In genomic region chr16:67666538-67667433, GRCh38 we compare ENCODE assay signal across 1 cellular context.
A peak's percentile ranks its signal among the peaks of the same experiment; 100 is the strongest.
TF ChIP-seq lines count a peak whose summit lies in the region.

C16orf86 (plus strand) TSS chr16:67666814; CDS start chr16:67666971, 157 bp downstream.
ENKD1 (minus strand) TSS chr16:67666750; CDS start chr16:67666442, 308 bp downstream.

TF ChIP-seq in HEK293, 187 proteins besides CTCF, POLR2A, EP300 and RAD21 (continued from another document and continues in another):
- TF ChIP-seq, protein P1, sequence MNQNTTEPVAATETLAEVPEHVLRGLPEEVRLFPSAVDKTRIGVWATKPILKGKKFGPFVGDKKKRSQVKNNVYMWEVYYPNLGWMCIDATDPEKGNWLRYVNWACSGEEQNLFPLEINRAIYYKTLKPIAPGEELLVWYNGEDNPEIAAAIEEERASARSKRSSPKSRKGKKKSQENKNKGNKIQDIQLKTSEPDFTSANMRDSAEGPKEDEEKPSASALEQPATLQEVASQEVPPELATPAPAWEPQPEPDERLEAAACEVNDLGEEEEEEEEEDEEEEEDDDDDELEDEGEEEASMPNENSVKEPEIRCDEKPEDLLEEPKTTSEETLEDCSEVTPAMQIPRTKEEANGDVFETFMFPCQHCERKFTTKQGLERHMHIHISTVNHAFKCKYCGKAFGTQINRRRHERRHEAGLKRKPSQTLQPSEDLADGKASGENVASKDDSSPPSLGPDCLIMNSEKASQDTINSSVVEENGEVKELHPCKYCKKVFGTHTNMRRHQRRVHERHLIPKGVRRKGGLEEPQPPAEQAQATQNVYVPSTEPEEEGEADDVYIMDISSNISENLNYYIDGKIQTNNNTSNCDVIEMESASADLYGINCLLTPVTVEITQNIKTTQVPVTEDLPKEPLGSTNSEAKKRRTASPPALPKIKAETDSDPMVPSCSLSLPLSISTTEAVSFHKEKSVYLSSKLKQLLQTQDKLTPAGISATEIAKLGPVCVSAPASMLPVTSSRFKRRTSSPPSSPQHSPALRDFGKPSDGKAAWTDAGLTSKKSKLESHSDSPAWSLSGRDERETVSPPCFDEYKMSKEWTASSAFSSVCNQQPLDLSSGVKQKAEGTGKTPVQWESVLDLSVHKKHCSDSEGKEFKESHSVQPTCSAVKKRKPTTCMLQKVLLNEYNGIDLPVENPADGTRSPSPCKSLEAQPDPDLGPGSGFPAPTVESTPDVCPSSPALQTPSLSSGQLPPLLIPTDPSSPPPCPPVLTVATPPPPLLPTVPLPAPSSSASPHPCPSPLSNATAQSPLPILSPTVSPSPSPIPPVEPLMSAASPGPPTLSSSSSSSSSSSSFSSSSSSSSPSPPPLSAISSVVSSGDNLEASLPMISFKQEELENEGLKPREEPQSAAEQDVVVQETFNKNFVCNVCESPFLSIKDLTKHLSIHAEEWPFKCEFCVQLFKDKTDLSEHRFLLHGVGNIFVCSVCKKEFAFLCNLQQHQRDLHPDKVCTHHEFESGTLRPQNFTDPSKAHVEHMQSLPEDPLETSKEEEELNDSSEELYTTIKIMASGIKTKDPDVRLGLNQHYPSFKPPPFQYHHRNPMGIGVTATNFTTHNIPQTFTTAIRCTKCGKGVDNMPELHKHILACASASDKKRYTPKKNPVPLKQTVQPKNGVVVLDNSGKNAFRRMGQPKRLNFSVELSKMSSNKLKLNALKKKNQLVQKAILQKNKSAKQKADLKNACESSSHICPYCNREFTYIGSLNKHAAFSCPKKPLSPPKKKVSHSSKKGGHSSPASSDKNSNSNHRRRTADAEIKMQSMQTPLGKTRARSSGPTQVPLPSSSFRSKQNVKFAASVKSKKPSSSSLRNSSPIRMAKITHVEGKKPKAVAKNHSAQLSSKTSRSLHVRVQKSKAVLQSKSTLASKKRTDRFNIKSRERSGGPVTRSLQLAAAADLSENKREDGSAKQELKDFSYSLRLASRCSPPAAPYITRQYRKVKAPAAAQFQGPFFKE (tag by site-specific recombination; IDR thresholded peaks at IDR 0.05; ENCODE audit: borderline replicate concordance): no peak
- TF ChIP-seq IKZF3 (tag by site-specific recombination; IDR thresholded peaks at IDR 0.05): no peak
- no peak for TF ChIP-seq ZNF184 (tag by site-specific recombination; IDR thresholded peaks at IDR 0.05)
- TF ChIP-seq ZSCAN5A (tag by site-specific recombination; IDR thresholded peaks at IDR 0.05): no peak
- TF ChIP-seq, protein P2, sequence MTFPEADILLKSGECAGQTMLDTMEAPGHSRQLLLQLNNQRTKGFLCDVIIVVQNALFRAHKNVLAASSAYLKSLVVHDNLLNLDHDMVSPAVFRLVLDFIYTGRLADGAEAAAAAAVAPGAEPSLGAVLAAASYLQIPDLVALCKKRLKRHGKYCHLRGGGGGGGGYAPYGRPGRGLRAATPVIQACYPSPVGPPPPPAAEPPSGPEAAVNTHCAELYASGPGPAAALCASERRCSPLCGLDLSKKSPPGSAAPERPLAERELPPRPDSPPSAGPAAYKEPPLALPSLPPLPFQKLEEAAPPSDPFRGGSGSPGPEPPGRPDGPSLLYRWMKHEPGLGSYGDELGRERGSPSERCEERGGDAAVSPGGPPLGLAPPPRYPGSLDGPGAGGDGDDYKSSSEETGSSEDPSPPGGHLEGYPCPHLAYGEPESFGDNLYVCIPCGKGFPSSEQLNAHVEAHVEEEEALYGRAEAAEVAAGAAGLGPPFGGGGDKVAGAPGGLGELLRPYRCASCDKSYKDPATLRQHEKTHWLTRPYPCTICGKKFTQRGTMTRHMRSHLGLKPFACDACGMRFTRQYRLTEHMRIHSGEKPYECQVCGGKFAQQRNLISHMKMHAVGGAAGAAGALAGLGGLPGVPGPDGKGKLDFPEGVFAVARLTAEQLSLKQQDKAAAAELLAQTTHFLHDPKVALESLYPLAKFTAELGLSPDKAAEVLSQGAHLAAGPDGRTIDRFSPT (tag by site-specific recombination; IDR thresholded peaks at IDR 0.05): peak; percentile 60; the same call in 1 of the 2 replicates
- peak; percentile 31; the same call in 1 of the 2 replicates for TF ChIP-seq SP2 (tag by site-specific recombination; IDR thresholded peaks at IDR 0.05)
- TF ChIP-seq ZNF529 (tag by site-specific recombination; IDR thresholded peaks at IDR 0.05; ENCODE audit: insufficient replicate concordance): no peak
- no peak for TF ChIP-seq ZBTB8A (tag by site-specific recombination; IDR thresholded peaks at IDR 0.05)
- no peak for TF ChIP-seq BCL6B (tag by site-specific recombination; IDR thresholded peaks at IDR 0.05)
- TF ChIP-seq ZNF248 (tag by site-specific recombination; IDR thresholded peaks at IDR 0.05): no peak
- TF ChIP-seq HOXA7 (CRISPR knock-in tag; IDR thresholded peaks at IDR 0.05; ENCODE audit: borderline replicate concordance): no peak
- TF ChIP-seq ZNF324 (tag by site-specific recombination; IDR thresholded peaks at IDR 0.05): no peak
- no peak for TF ChIP-seq KLF10 (tag by site-specific recombination; IDR thresholded peaks at IDR 0.05)
- no peak for TF ChIP-seq ZNF202 (tag by site-specific recombination; IDR thresholded peaks at IDR 0.05; ENCODE audit: borderline replicate concordance)
- TF ChIP-seq PRDM1 (tag by site-specific recombination; IDR thresholded peaks at IDR 0.05): no peak
- TF ChIP-seq ZNF341 (tag by site-specific recombination; IDR thresholded peaks at IDR 0.05; ENCODE audit: low read depth): no peak
- no peak for TF ChIP-seq PRDM4 (tag by site-specific recombination; IDR thresholded peaks at IDR 0.05)
- TF ChIP-seq ZNF585B (tag by site-specific recombination; IDR thresholded peaks at IDR 0.05): no peak
- no peak for TF ChIP-seq ZNF48 (tag by site-specific recombination; IDR thresholded peaks at IDR 0.05)
- no peak for TF ChIP-seq ZNF24 (tag by site-specific recombination; IDR thresholded peaks at IDR 0.05)
- TF ChIP-seq ZNF837 (tag by site-specific recombination; IDR thresholded peaks at IDR 0.05): no peak
- TF ChIP-seq, protein P3, sequence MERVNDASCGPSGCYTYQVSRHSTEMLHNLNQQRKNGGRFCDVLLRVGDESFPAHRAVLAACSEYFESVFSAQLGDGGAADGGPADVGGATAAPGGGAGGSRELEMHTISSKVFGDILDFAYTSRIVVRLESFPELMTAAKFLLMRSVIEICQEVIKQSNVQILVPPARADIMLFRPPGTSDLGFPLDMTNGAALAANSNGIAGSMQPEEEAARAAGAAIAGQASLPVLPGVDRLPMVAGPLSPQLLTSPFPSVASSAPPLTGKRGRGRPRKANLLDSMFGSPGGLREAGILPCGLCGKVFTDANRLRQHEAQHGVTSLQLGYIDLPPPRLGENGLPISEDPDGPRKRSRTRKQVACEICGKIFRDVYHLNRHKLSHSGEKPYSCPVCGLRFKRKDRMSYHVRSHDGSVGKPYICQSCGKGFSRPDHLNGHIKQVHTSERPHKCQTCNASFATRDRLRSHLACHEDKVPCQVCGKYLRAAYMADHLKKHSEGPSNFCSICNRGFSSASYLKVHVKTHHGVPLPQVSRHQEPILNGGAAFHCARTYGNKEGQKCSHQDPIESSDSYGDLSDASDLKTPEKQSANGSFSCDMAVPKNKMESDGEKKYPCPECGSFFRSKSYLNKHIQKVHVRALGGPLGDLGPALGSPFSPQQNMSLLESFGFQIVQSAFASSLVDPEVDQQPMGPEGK (tag by site-specific recombination; IDR thresholded peaks at IDR 0.05): peak; percentile 53
- TF ChIP-seq TCF7L2 (IDR thresholded peaks at IDR 0.05; ENCODE audit: borderline replicate concordance, low read depth, low read length): no peak
- TF ChIP-seq RBAK (tag by site-specific recombination; IDR thresholded peaks at IDR 0.05): no peak
- no peak for TF ChIP-seq ZNF211 (tag by site-specific recombination; IDR thresholded peaks at IDR 0.05; ENCODE audit: low read depth)
- TF ChIP-seq ZFP37 (tag by site-specific recombination; IDR thresholded peaks at IDR 0.05): no peak
- TF ChIP-seq ZNF335 (tag by site-specific recombination; conservative IDR thresholded peaks at IDR 0.05): peak; percentile 77
- TF ChIP-seq ZNF701 (tag by site-specific recombination; IDR thresholded peaks at IDR 0.05): no peak
- no peak for TF ChIP-seq ZFHX2 (tag by site-specific recombination; conservative IDR thresholded peaks at IDR 0.05)
- TF ChIP-seq ZNF544 (tag by site-specific recombination; IDR thresholded peaks at IDR 0.05): no peak
- TF ChIP-seq, protein P4, sequence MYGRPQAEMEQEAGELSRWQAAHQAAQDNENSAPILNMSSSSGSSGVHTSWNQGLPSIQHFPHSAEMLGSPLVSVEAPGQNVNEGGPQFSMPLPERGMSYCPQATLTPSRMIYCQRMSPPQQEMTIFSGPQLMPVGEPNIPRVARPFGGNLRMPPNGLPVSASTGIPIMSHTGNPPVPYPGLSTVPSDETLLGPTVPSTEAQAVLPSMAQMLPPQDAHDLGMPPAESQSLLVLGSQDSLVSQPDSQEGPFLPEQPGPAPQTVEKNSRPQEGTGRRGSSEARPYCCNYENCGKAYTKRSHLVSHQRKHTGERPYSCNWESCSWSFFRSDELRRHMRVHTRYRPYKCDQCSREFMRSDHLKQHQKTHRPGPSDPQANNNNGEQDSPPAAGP (tag by site-specific recombination; IDR thresholded peaks at IDR 0.05): no peak
- no peak; the same call in 1 of the 2 replicates for TF ChIP-seq SP7 (tag by site-specific recombination; IDR thresholded peaks at IDR 0.05)
- no peak for TF ChIP-seq ZNF707 (tag by site-specific recombination; IDR thresholded peaks at IDR 0.05)
- no peak for TF ChIP-seq SCRT2 (tag by site-specific recombination; IDR thresholded peaks at IDR 0.05)
- TF ChIP-seq, protein P5, sequence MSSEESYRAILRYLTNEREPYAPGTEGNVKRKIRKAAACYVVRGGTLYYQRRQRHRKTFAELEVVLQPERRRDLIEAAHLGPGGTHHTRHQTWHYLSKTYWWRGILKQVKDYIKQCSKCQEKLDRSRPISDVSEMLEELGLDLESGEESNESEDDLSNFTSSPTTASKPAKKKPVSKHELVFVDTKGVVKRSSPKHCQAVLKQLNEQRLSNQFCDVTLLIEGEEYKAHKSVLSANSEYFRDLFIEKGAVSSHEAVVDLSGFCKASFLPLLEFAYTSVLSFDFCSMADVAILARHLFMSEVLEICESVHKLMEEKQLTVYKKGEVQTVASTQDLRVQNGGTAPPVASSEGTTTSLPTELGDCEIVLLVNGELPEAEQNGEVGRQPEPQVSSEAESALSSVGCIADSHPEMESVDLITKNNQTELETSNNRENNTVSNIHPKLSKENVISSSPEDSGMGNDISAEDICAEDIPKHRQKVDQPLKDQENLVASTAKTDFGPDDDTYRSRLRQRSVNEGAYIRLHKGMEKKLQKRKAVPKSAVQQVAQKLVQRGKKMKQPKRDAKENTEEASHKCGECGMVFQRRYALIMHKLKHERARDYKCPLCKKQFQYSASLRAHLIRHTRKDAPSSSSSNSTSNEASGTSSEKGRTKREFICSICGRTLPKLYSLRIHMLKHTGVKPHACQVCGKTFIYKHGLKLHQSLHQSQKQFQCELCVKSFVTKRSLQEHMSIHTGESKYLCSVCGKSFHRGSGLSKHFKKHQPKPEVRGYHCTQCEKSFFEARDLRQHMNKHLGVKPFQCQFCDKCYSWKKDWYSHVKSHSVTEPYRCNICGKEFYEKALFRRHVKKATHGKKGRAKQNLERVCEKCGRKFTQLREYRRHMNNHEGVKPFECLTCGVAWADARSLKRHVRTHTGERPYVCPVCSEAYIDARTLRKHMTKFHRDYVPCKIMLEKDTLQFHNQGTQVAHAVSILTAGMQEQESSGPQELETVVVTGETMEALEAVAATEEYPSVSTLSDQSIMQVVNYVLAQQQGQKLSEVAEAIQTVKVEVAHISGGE (tag by site-specific recombination; conservative IDR thresholded peaks at IDR 0.05; ENCODE audit: low read depth): 0 out of 2 replicates have a peak, but pooled peaks have one; percentile 22
- no peak for TF ChIP-seq ZIC2 (tag by site-specific recombination; IDR thresholded peaks at IDR 0.05)
- no peak for TF ChIP-seq ZNF302 (tag by site-specific recombination; IDR thresholded peaks at IDR 0.05; ENCODE audit: low read depth)
- peak; percentile 33 for TF ChIP-seq ZBTB26 (tag by site-specific recombination; optimal IDR thresholded peaks at IDR 0.05)
